Comparison of ENCODE assay signal across 9 cellular contexts in genomic region chr10:29239569-29240472, GRCh38. TPM values are rescaled to one million over a fixed set of nuclear protein-coding genes. Genes with fewer than 3 reads are reported as not detected.
DNase-seq lines count a peak whose midpoint lies in the region; ATAC-seq, FAIRE-seq and TF ChIP-seq lines count a peak whose summit lies in the region.
"Had no signal": no experiment of that assay in that cellular context is flagged by ENCODE, and none has a peak within 500 bp of the region (broad histone marks: within the 10 kb centered on the region; RNA-seq: fewer than 3 reads in every experiment).

No MANE protein-coding gene starts in this region.

- no peaks in the 10 kb centered on the region for H3K9me3 ChIP-seq in heart right ventricle

- 77 to 85% methylated on average over 15 of the region's 15 CpGs for WGBS in heart right ventricle, 2 donors

- peak in 3 of 8 donors; percentile 29 to 71 (median 50) for ATAC-seq in heart right ventricle
- ATAC-seq in GM18909 (IDR thresholded peaks at IDR 0.05; ENCODE audit: poor library complexity, unreplicated experiment) = no peak
- no peak for ATAC-seq in HG03460 (IDR thresholded peaks at IDR 0.05; ENCODE audit: unreplicated experiment)

- H3K36me3 ChIP-seq in heart right ventricle = no peaks in the 10 kb centered on the region

- peak; percentile 57 for FAIRE-seq in GM19239 (lab: Jason Lieb, UNC)
- FAIRE-seq: colon had no signal

- TF ChIP-seq CTCF in AG09309 (IDR thresholded peaks at IDR 0.05; ENCODE audit: control insufficient read depth, insufficient read depth, low read depth, low read length, missing control alignments) (peak; percentile 70), heart right ventricle (IDR thresholded peaks at IDR 0.05) (peak in 8 of 9 donors; percentile 7 to 55 (median 46))

- H3K4me3 ChIP-seq in AG09309 (ENCODE audit: control insufficient read depth, low read depth, low read length) (no peak overlapping the region), heart right ventricle (no peak overlapping the region)

- DNase-seq in AG09309 (ENCODE audit: low read depth) (no peak), GM19239 (ENCODE audit: insufficient read length, low spot score) (peak; percentile 19), RPMI7951 (ENCODE audit: low read depth) (peak; percentile 66), heart right ventricle (no peak), NCI-H1105 treated with DMSO at 0.1 percent for 48 hours (lab: John Stamatoyannopoulos, UW) (no peak), T-helper 9 cell (no peak)

- H3K27ac ChIP-seq in heart right ventricle = no peak overlapping the region

- peaks cover 0 to 6% (median 0%) of the 10 kb centered on the region in 7 donors for H3K27me3 ChIP-seq in heart right ventricle

- intact Hi-C loops in heart right ventricle (cut with DNase I) = loop anchor here in 1 of 10 donors (5.0 kb wide), 1 partner anchor 62 kb away; no protein-coding TSS in a partner anchor

- H3K4me1 ChIP-seq in heart right ventricle = no peaks in the 10 kb centered on the region

RNA-seq across cellular contexts. Expression of gene LYZL1, which starts 49.0 kb away (rescaled TPM):
- total RNA-seq in RPMI7951 (2014; rRNA removed; shearing (Covaris generic)) = not detected in 2 replicates
- not detected for total RNA-seq in heart right ventricle
- not detected for polyA plus RNA-seq in heart right ventricle

Comparison
In these comparisons a context has a peak if more than half of its experiments do, and no peak if none do; other contexts are left out.
1. DNase-seq: peak in GM19239 (single experiment) and RPMI7951 (single experiment); none in AG09309 (single experiment), heart right ventricle (0 of 2), NCI-H1105 treated with DMSO at 0.1 percent for 48 hours (single experiment) and T-helper 9 cell (single experiment).